ENCODE assay signal across 1 cellular context in the genomic region with DNA sequence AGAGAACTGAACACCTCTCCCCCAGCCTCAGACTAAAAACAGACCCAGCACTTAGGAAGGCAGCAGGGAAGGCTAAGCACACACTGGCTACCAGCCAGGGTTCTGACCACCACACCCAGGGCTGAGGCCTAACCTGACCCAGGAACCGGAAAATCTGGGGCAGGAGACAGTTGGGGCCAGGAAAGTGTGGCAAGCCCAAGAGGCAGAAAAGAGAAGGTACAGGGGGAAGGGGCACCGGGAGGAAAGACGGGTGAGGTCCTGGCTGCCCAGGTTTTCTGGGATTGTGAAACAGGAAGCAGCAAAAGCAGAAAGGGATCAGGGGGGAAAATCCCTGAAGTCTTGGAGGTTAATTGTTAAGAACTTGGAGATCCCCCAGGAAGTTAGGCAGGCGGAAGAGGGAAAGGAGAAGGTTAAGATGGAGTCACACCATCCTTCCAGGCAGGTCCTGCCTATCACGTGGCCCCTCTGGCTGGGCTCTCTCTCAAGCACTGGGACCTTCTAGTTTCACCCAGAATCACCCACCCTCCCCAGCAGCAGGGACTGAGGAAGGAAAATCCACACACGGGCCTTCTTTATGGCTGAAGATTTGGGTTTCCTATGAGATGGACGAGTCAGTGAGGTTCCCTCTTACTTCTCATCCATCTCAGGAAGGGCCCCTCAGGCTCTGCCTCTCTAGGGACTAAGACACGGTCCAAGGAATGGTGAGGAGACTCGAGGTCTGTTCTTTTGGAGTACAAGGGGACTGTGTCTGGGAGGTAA.
TF ChIP-seq lines count a peak whose summit lies in the region.

No MANE protein-coding gene starts in this region.

TF ChIP-seq in GM12878, 131 proteins besides CTCF, POLR2A, EP300 and RAD21:
- TF ChIP-seq BHLHE40 (IDR thresholded peaks at IDR 0.05; ENCODE audit: borderline replicate concordance in 1 of 2, low read depth in 2 of 2, low read length in 1 of 2): peak in 1 of 2 experiments; percentile 23; a peak in 1 of 4 replicates
- no peak for TF ChIP-seq CREB1 (IDR thresholded peaks at IDR 0.05; ENCODE audit: low read depth)
- TF ChIP-seq, protein P1, sequence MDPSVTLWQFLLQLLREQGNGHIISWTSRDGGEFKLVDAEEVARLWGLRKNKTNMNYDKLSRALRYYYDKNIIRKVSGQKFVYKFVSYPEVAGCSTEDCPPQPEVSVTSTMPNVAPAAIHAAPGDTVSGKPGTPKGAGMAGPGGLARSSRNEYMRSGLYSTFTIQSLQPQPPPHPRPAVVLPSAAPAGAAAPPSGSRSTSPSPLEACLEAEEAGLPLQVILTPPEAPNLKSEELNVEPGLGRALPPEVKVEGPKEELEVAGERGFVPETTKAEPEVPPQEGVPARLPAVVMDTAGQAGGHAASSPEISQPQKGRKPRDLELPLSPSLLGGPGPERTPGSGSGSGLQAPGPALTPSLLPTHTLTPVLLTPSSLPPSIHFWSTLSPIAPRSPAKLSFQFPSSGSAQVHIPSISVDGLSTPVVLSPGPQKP (IDR thresholded peaks at IDR 0.05; ENCODE audit: low read depth, low read length): 0 out of 2 replicates have a peak, but pooled peaks have one; percentile 31
- peak; percentile 92 for TF ChIP-seq RAD51 (IDR thresholded peaks at IDR 0.05)
- peak; percentile 88 for TF ChIP-seq NR2C1 (IDR thresholded peaks at IDR 0.05)
- 0 out of 2 replicates have a peak, but pooled peaks have one; percentile 16 for TF ChIP-seq MTA2 (IDR thresholded peaks at IDR 0.05; ENCODE audit: low read depth)
- peak; percentile 79 for TF ChIP-seq YY1 (IDR thresholded peaks at IDR 0.05; ENCODE audit: low read depth, low read length)
- TF ChIP-seq, protein P2, sequence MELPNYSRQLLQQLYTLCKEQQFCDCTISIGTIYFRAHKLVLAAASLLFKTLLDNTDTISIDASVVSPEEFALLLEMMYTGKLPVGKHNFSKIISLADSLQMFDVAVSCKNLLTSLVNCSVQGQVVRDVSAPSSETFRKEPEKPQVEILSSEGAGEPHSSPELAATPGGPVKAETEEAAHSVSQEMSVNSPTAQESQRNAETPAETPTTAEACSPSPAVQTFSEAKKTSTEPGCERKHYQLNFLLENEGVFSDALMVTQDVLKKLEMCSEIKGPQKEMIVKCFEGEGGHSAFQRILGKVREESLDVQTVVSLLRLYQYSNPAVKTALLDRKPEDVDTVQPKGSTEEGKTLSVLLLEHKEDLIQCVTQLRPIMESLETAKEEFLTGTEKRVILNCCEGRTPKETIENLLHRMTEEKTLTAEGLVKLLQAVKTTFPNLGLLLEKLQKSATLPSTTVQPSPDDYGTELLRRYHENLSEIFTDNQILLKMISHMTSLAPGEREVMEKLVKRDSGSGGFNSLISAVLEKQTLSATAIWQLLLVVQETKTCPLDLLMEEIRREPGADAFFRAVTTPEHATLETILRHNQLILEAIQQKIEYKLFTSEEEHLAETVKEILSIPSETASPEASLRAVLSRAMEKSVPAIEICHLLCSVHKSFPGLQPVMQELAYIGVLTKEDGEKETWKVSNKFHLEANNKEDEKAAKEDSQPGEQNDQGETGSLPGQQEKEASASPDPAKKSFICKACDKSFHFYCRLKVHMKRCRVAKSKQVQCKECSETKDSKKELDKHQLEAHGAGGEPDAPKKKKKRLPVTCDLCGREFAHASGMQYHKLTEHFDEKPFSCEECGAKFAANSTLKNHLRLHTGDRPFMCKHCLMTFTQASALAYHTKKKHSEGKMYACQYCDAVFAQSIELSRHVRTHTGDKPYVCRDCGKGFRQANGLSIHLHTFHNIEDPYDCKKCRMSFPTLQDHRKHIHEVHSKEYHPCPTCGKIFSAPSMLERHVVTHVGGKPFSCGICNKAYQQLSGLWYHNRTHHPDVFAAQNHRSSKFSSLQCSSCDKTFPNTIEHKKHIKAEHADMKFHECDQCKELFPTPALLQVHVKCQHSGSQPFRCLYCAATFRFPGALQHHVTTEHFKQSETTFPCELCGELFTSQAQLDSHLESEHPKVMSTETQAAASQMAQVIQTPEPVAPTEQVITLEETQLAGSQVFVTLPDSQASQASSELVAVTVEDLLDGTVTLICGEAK (IDR thresholded peaks at IDR 0.05; ENCODE audit: borderline replicate concordance): peak; percentile 73; the same call in 1 of the 2 replicates
- peak; percentile 73 for TF ChIP-seq POLR2AphosphoS5 (IDR thresholded peaks at IDR 0.05; ENCODE audit: low read length)
- peak; percentile 63 for TF ChIP-seq EED (IDR thresholded peaks at IDR 0.05; ENCODE audit: low read depth)
- TF ChIP-seq RELA (IDR thresholded peaks at IDR 0.05; ENCODE audit: borderline replicate concordance, partially characterized antibody): no peak
- TF ChIP-seq BRCA1 (IDR thresholded peaks at IDR 0.05; ENCODE audit: low read depth, low read length): no peak
- TF ChIP-seq WRNIP1 (IDR thresholded peaks at IDR 0.05; ENCODE audit: borderline replicate concordance, low read depth, low read length): peak; percentile 1; the same call in 1 of the 2 replicates
- TF ChIP-seq IKZF2 (IDR thresholded peaks at IDR 0.05): peak; percentile 82 to 83; a peak in 3 of 4 replicates
- 0 out of 2 replicates have a peak, but pooled peaks have one; percentile 20 for TF ChIP-seq MXI1 (IDR thresholded peaks at IDR 0.05; ENCODE audit: low read depth, low read length)
- TF ChIP-seq SMAD1 (IDR thresholded peaks at IDR 0.05; ENCODE audit: low read depth, partially characterized antibody): peak; percentile 34
- TF ChIP-seq IKZF1 (conservative IDR thresholded peaks at IDR 0.05): peak; percentile 88
- TF ChIP-seq SIN3A (IDR thresholded peaks at IDR 0.05; ENCODE audit: low read depth, low read length): no peak
- TF ChIP-seq NBN (IDR thresholded peaks at IDR 0.05): peak; percentile 68
- no peak for TF ChIP-seq IRF4 (IDR thresholded peaks at IDR 0.05; ENCODE audit: low read depth, low read length)
- TF ChIP-seq CBFB (IDR thresholded peaks at IDR 0.05; ENCODE audit: low read depth): 0 out of 2 replicates have a peak, but pooled peaks have one; percentile 34
- no peak for TF ChIP-seq ZBTB4 (CRISPR knock-in tag; IDR thresholded peaks at IDR 0.05)
- no peak for TF ChIP-seq NFXL1 (IDR thresholded peaks at IDR 0.05; ENCODE audit: borderline replicate concordance)
- 0 out of 2 replicates have a peak, but pooled peaks have one; percentile 44 for TF ChIP-seq HDGF (IDR thresholded peaks at IDR 0.05)
- TF ChIP-seq, protein P3, sequence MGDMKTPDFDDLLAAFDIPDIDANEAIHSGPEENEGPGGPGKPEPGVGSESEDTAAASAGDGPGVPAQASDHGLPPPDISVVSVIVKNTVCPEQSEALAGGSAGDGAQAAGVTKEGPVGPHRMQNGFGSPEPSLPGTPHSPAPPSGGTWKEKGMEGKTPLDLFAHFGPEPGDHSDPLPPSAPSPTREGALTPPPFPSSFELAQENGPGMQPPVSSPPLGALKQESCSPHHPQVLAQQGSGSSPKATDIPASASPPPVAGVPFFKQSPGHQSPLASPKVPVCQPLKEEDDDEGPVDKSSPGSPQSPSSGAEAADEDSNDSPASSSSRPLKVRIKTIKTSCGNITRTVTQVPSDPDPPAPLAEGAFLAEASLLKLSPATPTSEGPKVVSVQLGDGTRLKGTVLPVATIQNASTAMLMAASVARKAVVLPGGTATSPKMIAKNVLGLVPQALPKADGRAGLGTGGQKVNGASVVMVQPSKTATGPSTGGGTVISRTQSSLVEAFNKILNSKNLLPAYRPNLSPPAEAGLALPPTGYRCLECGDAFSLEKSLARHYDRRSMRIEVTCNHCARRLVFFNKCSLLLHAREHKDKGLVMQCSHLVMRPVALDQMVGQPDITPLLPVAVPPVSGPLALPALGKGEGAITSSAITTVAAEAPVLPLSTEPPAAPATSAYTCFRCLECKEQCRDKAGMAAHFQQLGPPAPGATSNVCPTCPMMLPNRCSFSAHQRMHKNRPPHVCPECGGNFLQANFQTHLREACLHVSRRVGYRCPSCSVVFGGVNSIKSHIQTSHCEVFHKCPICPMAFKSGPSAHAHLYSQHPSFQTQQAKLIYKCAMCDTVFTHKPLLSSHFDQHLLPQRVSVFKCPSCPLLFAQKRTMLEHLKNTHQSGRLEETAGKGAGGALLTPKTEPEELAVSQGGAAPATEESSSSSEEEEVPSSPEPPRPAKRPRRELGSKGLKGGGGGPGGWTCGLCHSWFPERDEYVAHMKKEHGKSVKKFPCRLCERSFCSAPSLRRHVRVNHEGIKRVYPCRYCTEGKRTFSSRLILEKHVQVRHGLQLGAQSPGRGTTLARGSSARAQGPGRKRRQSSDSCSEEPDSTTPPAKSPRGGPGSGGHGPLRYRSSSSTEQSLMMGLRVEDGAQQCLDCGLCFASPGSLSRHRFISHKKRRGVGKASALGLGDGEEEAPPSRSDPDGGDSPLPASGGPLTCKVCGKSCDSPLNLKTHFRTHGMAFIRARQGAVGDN (IDR thresholded peaks at IDR 0.05): peak; percentile 69
- no peak for TF ChIP-seq TCF12 (IDR thresholded peaks at IDR 0.05; ENCODE audit: low read depth, low read length)
- peak; percentile 52 for TF ChIP-seq USF2 (IDR thresholded peaks at IDR 0.05; ENCODE audit: borderline replicate concordance, low read depth, low read length)
- no peak for TF ChIP-seq YBX1 (IDR thresholded peaks at IDR 0.05)
- TF ChIP-seq CREM (IDR thresholded peaks at IDR 0.05; ENCODE audit: low read depth): 0 out of 2 replicates have a peak, but pooled peaks have one; percentile 8
- 0 out of 4 replicates have a peak, but pooled peaks of 1 of the 2 experiments have one; percentile 29 for TF ChIP-seq SRF (IDR thresholded peaks at IDR 0.05; ENCODE audit: low read depth in 2 of 2, low read length in 2 of 2)
- TF ChIP-seq MLLT1 (IDR thresholded peaks at IDR 0.05): peak; percentile 46; the same call in 1 of the 2 replicates
- TF ChIP-seq RELB (IDR thresholded peaks at IDR 0.05; ENCODE audit: low read depth): peak; percentile 76
- TF ChIP-seq, protein P4, sequence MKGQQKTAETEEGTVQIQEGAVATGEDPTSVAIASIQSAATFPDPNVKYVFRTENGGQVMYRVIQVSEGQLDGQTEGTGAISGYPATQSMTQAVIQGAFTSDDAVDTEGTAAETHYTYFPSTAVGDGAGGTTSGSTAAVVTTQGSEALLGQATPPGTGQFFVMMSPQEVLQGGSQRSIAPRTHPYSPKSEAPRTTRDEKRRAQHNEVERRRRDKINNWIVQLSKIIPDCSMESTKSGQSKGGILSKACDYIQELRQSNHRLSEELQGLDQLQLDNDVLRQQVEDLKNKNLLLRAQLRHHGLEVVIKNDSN (IDR thresholded peaks at IDR 0.05; ENCODE audit: borderline replicate concordance, extremely low read length, insufficient read depth, low read depth, low read length): peak; percentile 75
TF ChIP-seq in GM12878: peak in this region for 24.
